ENCODE assay signal across 8 cellular contexts in the genomic region with DNA sequence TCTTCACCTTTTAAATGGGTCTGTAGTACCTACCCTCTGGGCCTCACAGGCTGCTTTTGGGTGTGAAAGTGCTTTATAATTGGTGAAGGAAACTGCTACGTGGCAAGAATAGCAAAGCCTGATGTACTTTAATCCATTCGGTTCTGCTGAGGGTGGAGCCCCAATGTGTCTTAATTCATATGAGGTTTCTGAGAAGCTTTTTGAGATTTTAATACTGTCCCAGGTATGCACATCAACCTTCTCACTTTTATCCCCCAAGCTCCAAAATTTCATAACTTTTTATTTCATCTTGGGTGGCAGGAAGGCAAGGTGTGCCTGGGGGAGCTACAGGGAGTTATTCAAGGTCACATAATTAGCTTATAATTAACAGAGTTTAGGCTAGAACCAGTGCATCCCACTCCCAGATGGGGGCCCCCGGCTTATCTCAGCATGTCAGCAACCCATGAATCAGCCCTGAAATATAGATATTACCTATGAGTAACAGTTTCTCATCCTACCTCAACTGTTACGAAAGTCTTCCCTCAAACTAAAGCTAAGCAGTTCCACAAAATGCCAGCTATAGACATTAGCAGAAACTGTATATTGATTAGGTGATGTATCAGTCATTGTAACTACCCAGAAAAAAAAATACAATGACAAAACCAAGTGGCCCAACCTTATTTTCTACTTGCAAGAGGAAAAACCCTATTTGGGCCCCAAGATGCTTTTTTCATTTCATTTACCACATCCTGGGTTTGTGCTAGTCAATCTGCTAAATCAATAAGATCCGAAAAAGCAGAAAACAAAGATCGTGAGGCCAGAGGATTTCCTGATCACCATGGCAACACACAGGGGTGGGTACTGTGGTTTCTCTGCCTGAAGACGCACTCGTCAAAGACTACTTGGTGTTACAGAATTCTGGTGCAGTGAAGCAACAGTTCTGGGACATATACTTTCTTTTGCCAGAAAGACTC. TPM values are rescaled to one million over a fixed set of nuclear protein-coding genes. Genes with fewer than 3 reads are reported as not detected.
DNase-seq lines count a peak whose midpoint lies in the region; ATAC-seq, FAIRE-seq and TF ChIP-seq lines count a peak whose summit lies in the region.

No MANE protein-coding gene starts in this region.

- H3K9ac ChIP-seq in astrocyte (ENCODE audit: low read length), result peak overlapping the region; percentile 73
- H3K9ac ChIP-seq in muscle layer of colon (ENCODE audit: low read length), result no peak overlapping the region

- no peak for FAIRE-seq in astrocyte (lab: Jason Lieb, UNC)

- peak; percentile 80 for ATAC-seq in GM19043 (IDR thresholded peaks at IDR 0.05; ENCODE audit: low read depth, unreplicated experiment)
- peak; percentile 73 for ATAC-seq in HG03108 (IDR thresholded peaks at IDR 0.05; ENCODE audit: unreplicated experiment)

- H3K36me3 ChIP-seq in astrocyte (ENCODE audit: insufficient read depth, low read length) (peaks cover 11% of the 10 kb centered on the region), muscle layer of colon (ENCODE audit: insufficient read depth, low read length) (no peaks in the 10 kb centered on the region)

- peaks cover 99% of the 10 kb centered on the region for H3K79me2 ChIP-seq in astrocyte (ENCODE audit: insufficient read depth, low read length)

- peak overlapping the region; percentile 96 for H3K27ac Mint-ChIP-seq in T-helper 1 cell treated with Interleukin-12 subunit alpha and Interleukin-12 subunit beta and Interleukin-4 antibody, amounts not matched to agents 30 μg/mL and 1 μg/mL, for 36 hours
- no peak overlapping the region for H3K27ac Mint-ChIP-seq in astrocyte (ENCODE audit: unreplicated experiment)

- no peaks in the 10 kb centered on the region for H3K9me3 Mint-ChIP-seq in T-helper 1 cell treated with Interleukin-12 subunit alpha and Interleukin-12 subunit beta and Interleukin-4 antibody, amounts not matched to agents 30 μg/mL and 1 μg/mL, for 36 hours
- H3K9me3 Mint-ChIP-seq in astrocyte (ENCODE audit: unreplicated experiment), result no peaks in the 10 kb centered on the region

- H3K9me3 ChIP-seq in astrocyte (ENCODE audit: insufficient read depth, low read depth, low read length), result no peaks in the 10 kb centered on the region
- H3K9me3 ChIP-seq in muscle layer of colon (ENCODE audit: low read length), result no peaks in the 10 kb centered on the region

- H2AFZ ChIP-seq in astrocyte (ENCODE audit: low read depth, low read length), result no peak overlapping the region

- H3K4me3 Mint-ChIP-seq in T-helper 1 cell treated with Interleukin-12 subunit alpha and Interleukin-12 subunit beta and Interleukin-4 antibody, amounts not matched to agents 30 μg/mL and 1 μg/mL, for 36 hours, result peak overlapping the region; percentile 69
- no peak overlapping the region for H3K4me3 Mint-ChIP-seq in astrocyte (ENCODE audit: unreplicated experiment)

- H3K27me3 ChIP-seq in astrocyte (ENCODE audit: insufficient read depth, low read length), result no peaks in the 10 kb centered on the region
- no peaks in the 10 kb centered on the region for H3K27me3 ChIP-seq in muscle layer of colon (ENCODE audit: control insufficient read depth in 1 of 2, insufficient read depth in 2 of 2, low read length in 2 of 2)

- DNase-seq in astrocyte (ENCODE audit: low read depth) (peak; percentile 77), stromal cell of bone marrow (ENCODE audit: low read depth) (peak; percentile 86), iPS-NIHi7 (ENCODE audit: extremely low spot score) (no peak), NCI-H146 treated with DMSO at 0.1 percent for 48 hours (lab: John Stamatoyannopoulos, UW; ENCODE audit: unreplicated experiment) (no peak)

- H3K27ac ChIP-seq in astrocyte (ENCODE audit: low read depth, low read length) (peak overlapping the region; percentile 97), muscle layer of colon (ENCODE audit: low read depth, low read length) (peak overlapping the region; percentile 67)

- peaks cover 53% of the 10 kb centered on the region for H4K20me1 ChIP-seq in astrocyte (ENCODE audit: insufficient read depth, low read length)

- TF ChIP-seq CTCF in astrocyte (IDR thresholded peaks at IDR 0.05; ENCODE audit: insufficient read depth, low read depth, low read length), result no peak

- peaks cover 49% of the 10 kb centered on the region for H3K36me3 Mint-ChIP-seq in T-helper 1 cell treated with Interleukin-12 subunit alpha and Interleukin-12 subunit beta and Interleukin-4 antibody, amounts not matched to agents 30 μg/mL and 1 μg/mL, for 36 hours (ENCODE audit: low read depth)
- peaks cover 2% of the 10 kb centered on the region for H3K36me3 Mint-ChIP-seq in astrocyte (ENCODE audit: low read depth, unreplicated experiment)

- peak overlapping the region; percentile 16 for H3K4me3 ChIP-seq in astrocyte (ENCODE audit: insufficient read depth, low read depth, low read length)
- peak overlapping the region in 1 of 2 donors; percentile 5 for H3K4me3 ChIP-seq in muscle layer of colon (ENCODE audit: low read depth in 1 of 2, low read length in 2 of 2)

- H3K4me1 ChIP-seq in astrocyte (ENCODE audit: insufficient read depth, low read length) (peaks cover 67% of the 10 kb centered on the region), muscle layer of colon (ENCODE audit: insufficient read depth, low read length) (peaks cover 86% of the 10 kb centered on the region)

- no peaks in the 10 kb centered on the region for H3K27me3 Mint-ChIP-seq in T-helper 1 cell treated with Interleukin-12 subunit alpha and Interleukin-12 subunit beta and Interleukin-4 antibody, amounts not matched to agents 30 μg/mL and 1 μg/mL, for 36 hours (ENCODE audit: low read depth)
- H3K27me3 Mint-ChIP-seq in astrocyte (ENCODE audit: low read depth, unreplicated experiment), result peaks cover 3% of the 10 kb centered on the region

- H3K4me1 Mint-ChIP-seq in T-helper 1 cell treated with Interleukin-12 subunit alpha and Interleukin-12 subunit beta and Interleukin-4 antibody, amounts not matched to agents 30 μg/mL and 1 μg/mL, for 36 hours (ENCODE audit: low read depth), result peaks cover 92% of the 10 kb centered on the region
- peaks cover 33% of the 10 kb centered on the region for H3K4me1 Mint-ChIP-seq in astrocyte (ENCODE audit: low read depth, unreplicated experiment)

- H3K4me2 ChIP-seq in astrocyte (ENCODE audit: low read length), result peak overlapping the region; percentile 81

RNA-seq across cellular contexts. Expression of gene CD44, which starts 26.7 kb away (rescaled TPM):
- 148 and 154 TPM in 2 replicates for total RNA-seq in astrocyte

Comparison
In these comparisons a context has a peak if more than half of its experiments do, and no peak if none do; other contexts are left out.
1. DNase-seq: peak in astrocyte (single experiment) and stromal cell of bone marrow (single experiment); none in iPS-NIHi7 (single experiment) and NCI-H146 treated with DMSO at 0.1 percent for 48 hours (single experiment).